ENCODE assay signal across 20 cellular contexts in the genomic region with DNA sequence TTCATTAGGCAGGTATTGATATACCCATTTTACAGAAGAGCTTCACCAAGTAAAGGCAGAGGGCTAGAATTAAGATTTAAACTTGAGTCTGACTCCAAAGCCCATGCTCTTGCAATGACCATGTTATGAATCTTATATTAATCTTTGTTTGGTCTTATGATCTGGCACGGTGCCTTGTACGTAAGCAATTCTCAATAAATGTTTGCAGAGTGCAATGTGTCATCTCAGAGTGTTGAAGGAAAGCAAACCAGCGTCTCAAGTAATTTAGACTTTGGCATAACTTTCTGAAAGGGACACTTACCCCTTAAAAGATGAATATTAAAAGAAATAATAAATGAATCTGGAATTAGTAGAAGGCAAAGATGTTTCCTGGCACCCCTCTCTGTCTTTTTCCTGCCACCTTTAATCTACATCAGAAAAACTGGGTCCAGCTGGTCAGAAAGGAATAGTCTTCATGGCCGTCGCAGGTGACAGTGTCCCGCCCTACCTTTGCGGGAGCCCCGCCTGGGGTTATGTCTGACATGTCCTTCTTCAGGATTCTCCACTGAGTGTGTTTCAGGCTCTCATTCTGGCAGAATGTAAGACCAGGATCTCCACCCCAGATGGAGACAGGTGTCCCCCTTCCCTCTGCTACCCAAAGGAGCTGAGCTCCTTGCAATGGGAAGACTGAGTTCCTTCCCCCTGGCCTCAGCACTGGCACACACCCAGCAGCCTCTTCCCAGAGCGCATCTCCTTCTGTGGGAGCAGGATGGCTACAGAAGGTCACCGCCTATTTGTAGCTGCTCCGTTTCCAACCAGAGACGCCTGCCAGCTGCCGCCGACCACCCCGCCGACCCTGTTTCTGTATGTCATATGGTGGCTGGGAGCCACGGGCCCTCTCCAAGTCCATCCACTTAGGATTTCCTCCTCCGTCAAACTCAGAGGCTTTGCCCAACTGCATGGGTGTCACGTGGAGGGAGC.
DNase-seq lines count a peak whose midpoint lies in the region; ATAC-seq, FAIRE-seq and TF ChIP-seq lines count a peak whose summit lies in the region.
"Had no signal": no experiment of that assay in that cellular context is flagged by ENCODE, and none has a peak within 500 bp of the region (broad histone marks: within the 10 kb centered on the region; RNA-seq: fewer than 3 reads in every experiment).

No MANE protein-coding gene starts in this region.

- H3K9ac ChIP-seq in GM23248 (no peak overlapping the region), K562 (ENCODE audit: insufficient read depth in 1 of 2, low read depth in 2 of 2, low read length in 2 of 2) (no peak overlapping the region)

- H3K9me2 ChIP-seq in GM23248 (ENCODE audit: insufficient read depth), result no peaks in the 10 kb centered on the region

- H3K27ac ChIP-seq in GM23248 (no peak overlapping the region), K562 (ENCODE audit: extremely low read depth, low read depth, low read length) (no peak overlapping the region), heart left ventricle (peak overlapping the region in 11 of 12 donors; percentile 24 to 93 (median 75))
- H3K27ac ChIP-seq: pancreas had no signal

- POLR2A ChIA-PET in K562 (lab: Yijun Ruan, JAX), result interaction anchor here (1.0 kb wide), 1 partner anchor 30 kb away, joined by 4 read pairs; no protein-coding TSS in a partner anchor

- H2AFZ ChIP-seq in GM23248 (no peak overlapping the region), K562 (ENCODE audit: low read depth, low read length) (no peak overlapping the region)

- no peak for TF ChIP-seq RAD21 in K562 (CRISPR knock-in tag; conservative IDR thresholded peaks at IDR 0.05 in 1 of 2, IDR thresholded peaks at IDR 0.05 in 1 of 2)

- WGBS in GM23248 (ENCODE audit: low coverage in 1 of 2, low lambda C conversion rate in 2 of 2, missing lambda C conversion rate in 2 of 2), 2 experiments, result 48 to 60% methylated on average over 19 of the region's 19 CpGs
- 13% methylated on average over 19 of the region's 19 CpGs for WGBS in K562 (ENCODE audit: insufficient coverage, low coverage, missing lambda C conversion rate)
- 56 to 68% (median 66%) methylated on average over 18 to 19 of the region's 19 CpGs for WGBS in heart left ventricle, 4 donors

- H3K27me3 ChIP-seq in GM23248 (replicated peaks; ENCODE audit: insufficient read depth) (no peaks in the 10 kb centered on the region), K562 (ENCODE audit: control insufficient read depth in 2 of 2, insufficient read depth in 2 of 2, low read length in 2 of 2) (peaks cover 14 to 55% of the 10 kb centered on the region in 2 experiments), heart left ventricle (no peaks in the 10 kb centered on the region)
- H3K27me3 ChIP-seq: pancreas had no signal

- H3K36me3 ChIP-seq in GM23248 (ENCODE audit: low read depth), result no peaks in the 10 kb centered on the region
- H3K36me3 ChIP-seq in K562 (ENCODE audit: control insufficient read depth, insufficient read depth, low read length), result no peaks in the 10 kb centered on the region
- H3K36me3 ChIP-seq in heart left ventricle, result no peaks in the 10 kb centered on the region
- H3K36me3 ChIP-seq: pancreas had no signal

- peaks cover 14% of the 10 kb centered on the region for H3K4me1 ChIP-seq in GM23248 (ENCODE audit: insufficient read depth)
- H3K4me1 ChIP-seq in K562 (replicated peaks in 1 of 2; ENCODE audit: control insufficient read depth in 2 of 2, insufficient read depth in 2 of 2, low read length in 2 of 2), result peaks cover 3 to 4% of the 10 kb centered on the region in 2 experiments; a peak in 3 of 5 replicates
- H3K4me1 ChIP-seq in heart left ventricle, result peaks cover 6 to 56% (median 21%) of the 10 kb centered on the region in 12 donors
- H3K4me1 ChIP-seq: pancreas had no signal

- TF ChIP-seq POLR2A in K562 (conservative IDR thresholded peaks at IDR 0.05), result no peak
- TF ChIP-seq POLR2A in heart left ventricle (IDR thresholded peaks at IDR 0.05), result no peak

- no peaks in the 10 kb centered on the region for H4K20me1 ChIP-seq in GM23248 (ENCODE audit: insufficient read depth)
- H4K20me1 ChIP-seq in K562 (replicated peaks; ENCODE audit: control insufficient read depth, insufficient read depth, low read length), result no peaks in the 10 kb centered on the region

- FAIRE-seq in K562 (lab: Jason Lieb, UNC), result no peak
- FAIRE-seq: endometrium, GM12878, pancreas had no signal

- H3K9me3 ChIP-seq in GM23248 (ENCODE audit: low read depth), result no peaks in the 10 kb centered on the region
- no peaks in the 10 kb centered on the region for H3K9me3 ChIP-seq in K562 (replicated peaks; ENCODE audit: control insufficient read depth, insufficient read depth, low read depth, low read length)
- no peaks in the 10 kb centered on the region for H3K9me3 ChIP-seq in heart left ventricle
- H3K9me3 ChIP-seq: pancreas had no signal

- H3F3A ChIP-seq in GM23248 (ENCODE audit: insufficient read depth), result no peaks in the 10 kb centered on the region

- DNase-seq in GM23248 (peak; percentile 37), K562 (ENCODE audit: extremely low read depth in 1 of 4, low spot score in 3 of 4) (no peak), heart left ventricle (peak in 3 of 5 donors; percentile 31 to 63 (median 49)), retinal pigment epithelial cell (ENCODE audit: low read depth) (peak; percentile 27), kidney glomerular epithelial cell (lab: John Stamatoyannopoulos, UW) (no peak), NCI-H526 treated with DMSO at 0.1 percent for 48 hours (lab: John Stamatoyannopoulos, UW) (no peak), G401 (ENCODE audit: low spot score) (no peak)
- DNase-seq: activated CD4-positive, alpha-beta T cell treated with anti-CD3 and anti-CD28 coated beads, Interleukin-2, amount 50 U/mL, for 4 hours; activated effector memory CD4-positive, alpha-beta T cell treated with anti-CD3 and anti-CD28 coated beads, Interleukin-2, amount 50 U/mL, for 16 hours; AML-193; DND-41; KBM-7; NCI-H1694 treated with DMSO at 0.1 percent for 48 hours; NCI-H524 treated with DMSO at 0.1 percent for 48 hours; pancreas; stimulated activated CD4-positive, alpha-beta T cell treated with anti-CD3 and anti-CD28 coated beads, Interleukin-1b, Interleukin-23, amount 100 ng/mL, for 48 hours; T1000 had no signal

- no peak overlapping the region for H3K4me3 ChIP-seq in GM23248
- H3K4me3 ChIP-seq in K562, result no peak overlapping the region
- no peak overlapping the region for H3K4me3 ChIP-seq in heart left ventricle
- H3K4me3 ChIP-seq in retinal pigment epithelial cell (ENCODE audit: low read length), result no peak overlapping the region
- H3K4me3 ChIP-seq: GM12878, pancreas had no signal

- CTCF ChIA-PET in K562 (lab: Yijun Ruan, JAX; ENCODE audit: low intra/inter-chr PET ratio), result no interaction called here

- H3K4me2 ChIP-seq in GM23248 (ENCODE audit: unreplicated experiment), result peak overlapping the region; percentile 23
- peak overlapping the region; percentile 5; the same call in 1 of the 2 replicates for H3K4me2 ChIP-seq in K562 (ENCODE audit: insufficient read depth, low read length)

- in situ Hi-C loops in GM23248 (cut with MboI), result no loop called here
- in situ Hi-C loops in K562 (cut with MboI), result no loop called here
- in situ Hi-C loops in G401 (cut with HindIII; ENCODE audit: low sequenced_read_pairs), result no loop called here

- TF ChIP-seq EP300 in K562 (IDR thresholded peaks at IDR 0.05; ENCODE audit: low read length), result no peak

- TF ChIP-seq CTCF in K562 (IDR thresholded peaks at IDR 0.05 in 2 of 3, conservative IDR thresholded peaks at IDR 0.05 in 1 of 3; ENCODE audit: insufficient read depth in 2 of 3, low read depth in 1 of 3, low read length in 3 of 3) (no peak), heart left ventricle (IDR thresholded peaks at IDR 0.05) (no peak), retinal pigment epithelial cell (conservative IDR thresholded peaks at IDR 0.05; ENCODE audit: low read depth, low read length) (no peak)

- no peak for ATAC-seq in K562
- peak in 3 of 4 donors; percentile 9 to 22 (median 17) for ATAC-seq in heart left ventricle
- no peak for ATAC-seq in GM19328 (IDR thresholded peaks at IDR 0.05; ENCODE audit: unreplicated experiment)
- ATAC-seq: GM12878 had no signal

- H3K79me2 ChIP-seq in GM23248 (ENCODE audit: insufficient read depth) (no peaks in the 10 kb centered on the region), K562 (ENCODE audit: control insufficient read depth, insufficient read depth, low read length) (no peaks in the 10 kb centered on the region)

- H3K9me1 ChIP-seq in K562 (ENCODE audit: control insufficient read depth, insufficient read depth, low read length), result no peaks in the 10 kb centered on the region

- BruUV-seq in K562 (replicated peaks; lab: Mats Ljungman, UMichigan), result no TSS peak

- intact Hi-C loops in K562 (cut with micrococcal nuclease), result no loop called here
- intact Hi-C loops in heart left ventricle (cut with DNase I), result loop anchor here in 3 of 10 donors (5.0 to 10.0 kb wide), 3 partner anchors 44 to 54 kb away; no protein-coding TSS in a partner anchor

TF ChIP-seq in K562, 482 proteins besides CTCF, POLR2A, EP300 and RAD21:
- TF ChIP-seq HEY1 (CRISPR knock-in tag; IDR thresholded peaks at IDR 0.05; ENCODE audit: borderline replicate concordance) (no peak), SREBF1 (IDR thresholded peaks at IDR 0.05; ENCODE audit: borderline replicate concordance, low read depth, low read length) (no peak), PHTF2 (CRISPR knock-in tag; IDR thresholded peaks at IDR 0.05) (no peak), ZSCAN29 (IDR thresholded peaks at IDR 0.05) (no peak), POLR3G (IDR thresholded peaks at IDR 0.05; ENCODE audit: extremely low read depth, insufficient read length, insufficient replicate concordance) (no peak)
- TF ChIP-seq, protein P1, sequence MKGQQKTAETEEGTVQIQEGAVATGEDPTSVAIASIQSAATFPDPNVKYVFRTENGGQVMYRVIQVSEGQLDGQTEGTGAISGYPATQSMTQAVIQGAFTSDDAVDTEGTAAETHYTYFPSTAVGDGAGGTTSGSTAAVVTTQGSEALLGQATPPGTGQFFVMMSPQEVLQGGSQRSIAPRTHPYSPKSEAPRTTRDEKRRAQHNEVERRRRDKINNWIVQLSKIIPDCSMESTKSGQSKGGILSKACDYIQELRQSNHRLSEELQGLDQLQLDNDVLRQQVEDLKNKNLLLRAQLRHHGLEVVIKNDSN (CRISPR knock-in tag; IDR thresholded peaks at IDR 0.05), result 0 out of 2 replicates have a peak, but pooled peaks have one; percentile 18
- TF ChIP-seq, protein P2, sequence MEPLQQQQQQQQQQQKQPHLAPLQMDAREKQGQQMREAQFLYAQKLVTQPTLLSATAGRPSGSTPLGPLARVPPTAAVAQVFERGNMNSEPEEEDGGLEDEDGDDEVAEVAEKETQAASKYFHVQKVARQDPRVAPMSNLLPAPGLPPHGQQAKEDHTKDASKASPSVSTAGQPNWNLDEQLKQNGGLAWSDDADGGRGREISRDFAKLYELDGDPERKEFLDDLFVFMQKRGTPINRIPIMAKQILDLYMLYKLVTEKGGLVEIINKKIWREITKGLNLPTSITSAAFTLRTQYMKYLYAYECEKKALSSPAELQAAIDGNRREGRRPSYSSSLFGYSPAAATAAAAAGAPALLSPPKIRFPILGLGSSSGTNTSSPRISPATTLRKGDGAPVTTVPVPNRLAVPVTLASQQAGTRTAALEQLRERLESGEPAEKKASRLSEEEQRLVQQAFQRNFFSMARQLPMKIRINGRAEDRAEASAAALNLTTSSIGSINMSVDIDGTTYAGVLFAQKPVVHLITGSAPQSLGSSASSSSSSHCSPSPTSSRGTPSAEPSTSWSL (CRISPR knock-in tag; IDR thresholded peaks at IDR 0.05; ENCODE audit: borderline replicate concordance), result no peak
TF ChIP-seq in K562: peak in this region for 1.

Comparison
In these comparisons a context has a peak if more than half of its experiments do, and no peak if none do; other contexts are left out.
1. DNase-seq: peak in GM23248 (single experiment), heart left ventricle (3 of 5) and retinal pigment epithelial cell (single experiment); none in K562 (0 of 4), kidney glomerular epithelial cell (single experiment), NCI-H526 treated with DMSO at 0.1 percent for 48 hours (single experiment) and G401 (single experiment).
2. H3K27ac ChIP-seq: peak in heart left ventricle (11 of 12); none in GM23248 (single experiment) and K562 (single experiment).
3. ATAC-seq: peak in heart left ventricle (3 of 4); none in K562 (single experiment) and GM19328 (single experiment).